Comparison of ENCODE assay signal across 26 cellular contexts in genomic region chr12:63867026-63867425, GRCh38. TPM values are rescaled to one million over a fixed set of nuclear protein-coding genes. Genes with fewer than 3 reads are reported as not detected.
DNase-seq lines count a peak whose midpoint lies in the region; ATAC-seq, FAIRE-seq and TF ChIP-seq lines count a peak whose summit lies in the region.
"Had no signal": no experiment of that assay in that cellular context is flagged by ENCODE, and none has a peak within 500 bp of the region (broad histone marks: within the 10 kb centered on the region; RNA-seq: fewer than 3 reads in every experiment).

No MANE protein-coding gene starts in this region.

- TF ChIP-seq CTCF in HepG2 (CRISPR knock-in tag; IDR thresholded peaks at IDR 0.05) (no peak), right lobe of liver (IDR thresholded peaks at IDR 0.05) (no peak), Panc1 (IDR thresholded peaks at IDR 0.05) (no peak), WTC11 (IDR thresholded peaks at IDR 0.05) (no peak)

- CTCF ChIA-PET in HepG2 (lab: Yijun Ruan, JAX; ENCODE audit: low intra/inter-chr PET ratio, low total read pairs) (no interaction called here), Panc1 (lab: Charles Lee) (no interaction called here), WTC11 (lab: Charles Lee) (interaction anchor here (1.6 kb wide), 1 partner anchor 22 kb away, joined by 5 read pairs; the partner anchor contains the start of gene SRGAP1)

- no peak overlapping the region for H2AFZ ChIP-seq in HepG2 (ENCODE audit: low read length)
- H2AFZ ChIP-seq: GM23248 had no signal

- no peak for TF ChIP-seq POLR2A in HepG2 (IDR thresholded peaks at IDR 0.05; ENCODE audit: insufficient read depth in 1 of 2, low read depth in 2 of 2, low read length in 2 of 2)
- no peak for TF ChIP-seq POLR2A in right lobe of liver (IDR thresholded peaks at IDR 0.05)

- in situ Hi-C loops in HepG2 (cut with HindIII; ENCODE audit: extremely low pct_ligation_motif_present, low pct_unique_long_range_greater_than_20kb) = no loop called here
- in situ Hi-C loops in Panc1 (cut with HindIII; ENCODE audit: low pct_unique_long_range_greater_than_20kb, low sequenced_read_pairs) = no loop called here

- H3K27me3 ChIP-seq in HepG2 (ENCODE audit: control insufficient read depth in 1 of 2, insufficient read depth in 2 of 2, low read length in 2 of 2) (no peaks in the 10 kb centered on the region), right lobe of liver (no peaks in the 10 kb centered on the region), Panc1 (ENCODE audit: control insufficient read depth, insufficient read depth, low read length) (no peaks in the 10 kb centered on the region)
- H3K27me3 ChIP-seq: BE2C; BLaER1 treated with 17β-estradiol and CSF1 and Interleukin-3, amounts not matched to agents 10 nM and 100 nM had no signal

- no peaks in the 10 kb centered on the region for H3K36me3 Mint-ChIP-seq in WTC11
- H3K36me3 Mint-ChIP-seq: CD14-positive monocyte; CD8-positive, alpha-beta memory T cell had no signal

- ATAC-seq in HepG2 (no peak), right lobe of liver (no peak), Panc1 (no peak; the same call in 1 of the 2 replicates), WTC11 (no peak), left cardiac atrium (no peak), GM21619 (IDR thresholded peaks at IDR 0.05; ENCODE audit: unreplicated experiment) (no peak)
- ATAC-seq: A549, GM12878, HCT116 had no signal

- WGBS in HepG2 (ENCODE audit: low lambda C conversion rate) = 90% methylated on average over 5 of the region's 5 CpGs
- 93% methylated on average over 5 of the region's 5 CpGs for WGBS in right lobe of liver (ENCODE audit: insufficient coverage, low coverage, low lambda C conversion rate, missing lambda C conversion rate)

- peaks cover 83% of the 10 kb centered on the region for H3K4me1 Mint-ChIP-seq in WTC11
- H3K4me1 Mint-ChIP-seq: CD14-positive monocyte; CD8-positive, alpha-beta memory T cell had no signal

- H3K4me2 ChIP-seq in HepG2 (ENCODE audit: low read depth, low read length) = no peak overlapping the region
- H3K4me2 ChIP-seq: A549; BLaER1 treated with 17β-estradiol and CSF1 and Interleukin-3, amounts not matched to agents 10 nM and 100 nM had no signal

- H3K4me1 ChIP-seq in HepG2 (ENCODE audit: insufficient read depth, low read length) = peaks cover 18% of the 10 kb centered on the region
- peaks cover 0 to 12% (median 5%) of the 10 kb centered on the region in 4 donors for H3K4me1 ChIP-seq in right lobe of liver
- H3K4me1 ChIP-seq in Panc1 (ENCODE audit: control insufficient read depth, insufficient read depth, low read length) = peaks cover 58% of the 10 kb centered on the region
- H3K4me1 ChIP-seq: BLaER1 treated with 17β-estradiol and CSF1 and Interleukin-3, amounts not matched to agents 10 nM and 100 nM had no signal

- H3K9me3 ChIP-seq in HepG2 (ENCODE audit: low read length) (no peaks in the 10 kb centered on the region), right lobe of liver (no peaks in the 10 kb centered on the region), Panc1 (ENCODE audit: control insufficient read depth, insufficient read depth, low read depth, low read length) (no peaks in the 10 kb centered on the region)
- H3K9me3 ChIP-seq: A549; BE2C; BLaER1 treated with 17β-estradiol and CSF1 and Interleukin-3, amounts not matched to agents 10 nM and 100 nM had no signal

- H3K9ac ChIP-seq in HepG2 (ENCODE audit: insufficient read depth, low read depth, low read length) = no peak overlapping the region
- H3K9ac ChIP-seq: BLaER1 treated with 17β-estradiol and CSF1 and Interleukin-3, amounts not matched to agents 10 nM and 100 nM; GM23248 had no signal

- H3K27ac Mint-ChIP-seq in WTC11 = peak overlapping the region; percentile 33; the same call in 1 of the 2 replicates
- H3K27ac Mint-ChIP-seq: CD14-positive monocyte; CD4-positive, alpha-beta T cell; CD8-positive, alpha-beta memory T cell; H9 had no signal

- TF ChIP-seq EP300 in HepG2 (IDR thresholded peaks at IDR 0.05; ENCODE audit: low read depth in 2 of 2, low read length in 2 of 2) = no peak
- TF ChIP-seq EP300 in HepG2 (CRISPR knock-in tag; IDR thresholded peaks at IDR 0.05; ENCODE audit: borderline replicate concordance) = no peak

- H3K4me3 ChIP-seq in HepG2 (replicated peaks in 1 of 3; ENCODE audit: insufficient read depth in 1 of 3, low read depth in 2 of 3, low read length in 3 of 3) (no peak overlapping the region), right lobe of liver (no peak overlapping the region), Panc1 (ENCODE audit: low read depth in 2 of 2, low read length in 2 of 2) (no peak overlapping the region)
- H3K4me3 ChIP-seq: A549; BLaER1 treated with 17β-estradiol and CSF1 and Interleukin-3, amounts not matched to agents 10 nM and 100 nM; GM12878; GM23248 had no signal

- POLR2A ChIA-PET in HepG2 (lab: Yijun Ruan, JAX) (no interaction called here), Panc1 (lab: Charles Lee) (no interaction called here), WTC11 (lab: Charles Lee) (no interaction called here)

- H3K79me2 ChIP-seq in HepG2 (ENCODE audit: insufficient read depth, low read length) = peaks cover 2% of the 10 kb centered on the region

- intact Hi-C loops in HepG2 (cut with micrococcal nuclease; ENCODE audit: unreplicated experiment) = no loop called here
- intact Hi-C loops in right lobe of liver (cut with DNase I) = no loop called here
- intact Hi-C loops in Panc1 (cut with micrococcal nuclease; ENCODE audit: unreplicated experiment) = no loop called here
- intact Hi-C loops in left cardiac atrium (cut with DNase I) = no loop called here

- no peak for TF ChIP-seq RAD21 in HepG2 (CRISPR knock-in tag; IDR thresholded peaks at IDR 0.05)

- H3K9me3 Mint-ChIP-seq in WTC11 = no peaks in the 10 kb centered on the region
- H3K9me3 Mint-ChIP-seq: CD14-positive monocyte; CD4-positive, alpha-beta T cell; CD8-positive, alpha-beta memory T cell; H9 had no signal

- H3K36me3 ChIP-seq in HepG2 (replicated peaks in 1 of 2; ENCODE audit: control insufficient read depth in 1 of 2, insufficient read depth in 2 of 2, low read length in 2 of 2) (no peaks in the 10 kb centered on the region), right lobe of liver (no peaks in the 10 kb centered on the region), Panc1 (ENCODE audit: control insufficient read depth, insufficient read depth, low read length) (no peaks in the 10 kb centered on the region)
- H3K36me3 ChIP-seq: BLaER1 treated with 17β-estradiol and CSF1 and Interleukin-3, amounts not matched to agents 10 nM and 100 nM had no signal

- BruUV-seq in HepG2 (replicated peaks; lab: Mats Ljungman, UMichigan) = no TSS peak
- no TSS peak for BruUV-seq in Panc1 (replicated peaks; lab: Mats Ljungman, UMichigan)

- FAIRE-seq in HepG2 (lab: Jason Lieb, UNC) = peak; percentile 8
- FAIRE-seq: A549, D721Med, GM12878, GM19239 had no signal

- H4K20me1 ChIP-seq in HepG2 (ENCODE audit: insufficient read depth, low read length) = no peaks in the 10 kb centered on the region
- H4K20me1 ChIP-seq: BLaER1 treated with 17β-estradiol and CSF1 and Interleukin-3, amounts not matched to agents 10 nM and 100 nM had no signal

- H3K4me3 Mint-ChIP-seq in WTC11 = no peak overlapping the region
- H3K4me3 Mint-ChIP-seq: CD14-positive monocyte; CD4-positive, alpha-beta T cell; CD8-positive, alpha-beta memory T cell; H9 had no signal

- H3K27ac ChIP-seq in HepG2 (ENCODE audit: extremely low read length, insufficient read depth, low read length) = no peak overlapping the region
- H3K27ac ChIP-seq in right lobe of liver = no peak overlapping the region
- peak overlapping the region; percentile 49 for H3K27ac ChIP-seq in Panc1 (ENCODE audit: low read length)
- H3K27ac ChIP-seq: BLaER1 treated with 17β-estradiol and CSF1 and Interleukin-3, amounts not matched to agents 10 nM and 100 nM; GM23248 had no signal

- H3K27me3 Mint-ChIP-seq in WTC11 (ENCODE audit: low read depth) = no peaks in the 10 kb centered on the region

- DNase-seq in HepG2 (ENCODE audit: low spot score) (no peak), right lobe of liver (no peak), Panc1 (ENCODE audit: low read depth, low spot score) (no peak), WTC11 (ENCODE audit: low spot score) (no peak), glomerular visceral epithelial cell (ENCODE audit: extremely low spot score) (no peak), left cardiac atrium (no peak)
- DNase-seq: 8988T; ACHN; AML-193; BE2C; CD4-positive, alpha-beta T cell; CD8-positive, alpha-beta memory T cell; DMS 273 treated with DMSO at 0.1 percent for 48 hours; DMS79; EL; GDM1; GM23248; H9 had no signal

TF ChIP-seq in HepG2, 621 proteins besides CTCF, POLR2A, EP300 and RAD21 (continues in another document):
- no peak for TF ChIP-seq SNAI1 (CRISPR knock-in tag; IDR thresholded peaks at IDR 0.05; ENCODE audit: borderline replicate concordance)
- TF ChIP-seq TP53 (CRISPR knock-in tag; conservative IDR thresholded peaks at IDR 0.05) = no peak

TF ChIP-seq in WTC11, 78 proteins besides CTCF, POLR2A, EP300 and RAD21 (continues in another document):
- no peak for TF ChIP-seq TEAD4 (CRISPR knock-in tag; IDR thresholded peaks at IDR 0.05)
- TF ChIP-seq TP53 (CRISPR knock-in tag; IDR thresholded peaks at IDR 0.05) = no peak

RNA-seq across cellular contexts. Expression of gene SRGAP1, which starts 22.5 kb away (rescaled TPM):
- total RNA-seq in HepG2 (2016; rRNA removed; fragmentation: Illumina TruSeq; extraction: Trizol) (1.6 and 1.8 TPM in 2 replicates), right lobe of liver (1 to 10 TPM; 1.3 to 5.0 (median 3.0) TPM), Panc1 (2021; ENCODE audit: unreplicated experiment) (26.8 TPM), WTC11 (2021) (8.1 to 10.3 TPM (median 9.9 TPM) in 3 replicates), left cardiac atrium (1 to 10 TPM; 4.3 to 5.5 TPM)
- 1.1 and 1.8 TPM in 2 replicates for total RNA-seq in HepG2 (2016; cell fraction: cytosol; rRNA removed; fragmentation: Illumina TruSeq; extraction: Trizol; ENCODE audit: low read depth)
- 1.2 and 2.0 TPM in 2 replicates for total RNA-seq in HepG2 (2016; cell fraction: insoluble cytoplasmic fraction; rRNA removed; fragmentation: Illumina TruSeq; extraction: Trizol)
- 1.00 and 1.2 TPM in 2 replicates for total RNA-seq in HepG2 (2016; cell fraction: membrane; rRNA removed; fragmentation: Illumina TruSeq; extraction: Trizol)
- total RNA-seq in HepG2 (2016; cell fraction: nucleus; rRNA removed; fragmentation: Illumina TruSeq; extraction: Trizol) = 4.3 and 5.0 TPM in 2 replicates
- 3.1 and 3.4 TPM in 2 replicates for polyA plus RNA-seq in HepG2 (2011; rRNA removed)
- 1.2 and 1.7 TPM in 2 replicates for polyA plus RNA-seq in HepG2 (2011; cell fraction: cytosol; rRNA removed)
- polyA plus RNA-seq in HepG2 (2011; cell fraction: nucleus; rRNA removed) = 3.4 and 8.0 TPM in 2 replicates
- polyA plus RNA-seq in HepG2 (2012) = 0.42 and 0.83 TPM in 2 replicates
- 0.07 and 0.18 TPM in 2 replicates for polyA plus RNA-seq in HepG2 (2016; cell fraction: cytosol; fragmentation: Illumina TruSeq; extraction: Trizol; ENCODE audit: low read depth)
- 1.2 and 1.5 TPM in 2 replicates for polyA plus RNA-seq in HepG2 (2016; cell fraction: insoluble cytoplasmic fraction; fragmentation: Illumina TruSeq; extraction: Trizol; ENCODE audit: low read depth)
- polyA plus RNA-seq in HepG2 (2016; cell fraction: membrane; fragmentation: Illumina TruSeq; extraction: Trizol; ENCODE audit: low read depth) = 0.26 and 0.30 TPM in 2 replicates
- 2.9 and 3.1 TPM in 2 replicates for polyA plus RNA-seq in HepG2 (2016; cell fraction: nucleus; fragmentation: Illumina TruSeq; extraction: Trizol; ENCODE audit: insufficient read depth, low read depth)
- 10.5 and 17.4 TPM in 2 replicates for polyA minus RNA-seq in HepG2 (2011; rRNA and poly(A)+ RNA removed; ENCODE audit: low replicate concordance)
- 4.3 and 4.9 TPM in 2 replicates for polyA minus RNA-seq in HepG2 (2011; cell fraction: cytosol; rRNA and poly(A)+ RNA removed)
- polyA minus RNA-seq in HepG2 (2011; cell fraction: nucleus; rRNA and poly(A)+ RNA removed) = 24.1 and 26.9 TPM in 2 replicates
- 10.4 TPM for polyA plus RNA-seq in Panc1 (2012; ENCODE audit: insufficient read length)
